1 cellular context compared by ENCODE assay signal in genomic region chr1:21153336-21153735, GRCh38.
TF ChIP-seq lines count a peak whose summit lies in the region.

No MANE protein-coding gene starts in this region.

TF ChIP-seq in K562, 482 proteins besides CTCF, POLR2A, EP300 and RAD21 (continued from another document):
- TF ChIP-seq ZNF740 (CRISPR knock-in tag; IDR thresholded peaks at IDR 0.05) (no peak), ZNF740 (tag; IDR thresholded peaks at IDR 0.05) (no peak), FOXA3 (CRISPR knock-in tag; conservative IDR thresholded peaks at IDR 0.05 in 1 of 2, IDR thresholded peaks at IDR 0.05 in 1 of 2) (no peak), C11orf30 (IDR thresholded peaks at IDR 0.05; ENCODE audit: low read depth) (peak; percentile 55; the same call in 1 of the 2 replicates), ZNF318 (IDR thresholded peaks at IDR 0.05; ENCODE audit: borderline replicate concordance in 1 of 2, low read depth in 1 of 2) (no peak), ILK (tag; IDR thresholded peaks at IDR 0.05; ENCODE audit: borderline replicate concordance, low read depth) (no peak), ZNF121 (CRISPR knock-in tag; conservative IDR thresholded peaks at IDR 0.05) (no peak), ZNF316 (IDR thresholded peaks at IDR 0.05) (peak; percentile 67; the same call in 1 of the 2 replicates)
